ENCODE assay signal across 13 cellular contexts in genomic region chr4:151486166-151486565, GRCh38.
DNase-seq lines count a peak whose midpoint lies in the region; ATAC-seq and TF ChIP-seq lines count a peak whose summit lies in the region.
"Had no signal": no experiment of that assay in that cellular context is flagged by ENCODE, and none has a peak within 500 bp of the region (broad histone marks: within the 10 kb centered on the region; RNA-seq: fewer than 3 reads in every experiment).

No MANE protein-coding gene starts in this region.

- no peaks in the 10 kb centered on the region for H4K20me1 ChIP-seq in osteoblast (ENCODE audit: insufficient read depth, low read length)

- H3K4me2 ChIP-seq in osteoblast (ENCODE audit: insufficient read depth, low read length), result peak overlapping the region; percentile 47

- H3K4me3 ChIP-seq in epithelial cell of proximal tubule (ENCODE audit: low read depth, low read length), result peak overlapping the region; percentile 25
- H3K4me3 ChIP-seq in osteoblast (ENCODE audit: insufficient read depth, low read length), result peak overlapping the region; percentile 8
- H3K4me3 ChIP-seq: upper lobe of right lung had no signal

- no peaks in the 10 kb centered on the region for H3K36me3 ChIP-seq in osteoblast (ENCODE audit: insufficient read depth, low read length)
- H3K36me3 ChIP-seq: upper lobe of right lung had no signal

- no peak for ATAC-seq in GM18909 (IDR thresholded peaks at IDR 0.05; ENCODE audit: poor library complexity, unreplicated experiment)
- ATAC-seq: upper lobe of right lung had no signal

- H3K79me2 ChIP-seq in osteoblast (ENCODE audit: insufficient read depth, low read length), result no peaks in the 10 kb centered on the region

- H3K9me3 ChIP-seq in osteoblast (ENCODE audit: low read depth, low read length), result no peaks in the 10 kb centered on the region
- H3K9me3 ChIP-seq: upper lobe of right lung had no signal

- H3K27me3 ChIP-seq in osteoblast (ENCODE audit: insufficient read depth, low read length), result no peaks in the 10 kb centered on the region
- H3K27me3 ChIP-seq: upper lobe of right lung had no signal

- DNase-seq in EH (ENCODE audit: low read depth), result peak; percentile 94
- DNase-seq in epithelial cell of proximal tubule (ENCODE audit: low read depth), result no peak
- no peak for DNase-seq in osteoblast (ENCODE audit: insufficient read length, low spot score, missing footprints)
- DNase-seq in DMS153 (lab: John Stamatoyannopoulos, UW), result no peak
- DNase-seq in stimulated activated CD8-positive, alpha-beta memory T cell treated with anti-CD3 and anti-CD28 coated beads, Interleukin-4, amount 100 ng/mL, for 48 hours, result no peak
- DNase-seq in stimulated activated CD4-positive, alpha-beta T cell treated with anti-CD3 and anti-CD28 coated beads, Interleukin-15, amount 100 ng/mL, for 24 hours, result no peak
- DNase-seq: activated CD4-positive, alpha-beta T cell treated with anti-CD3 and anti-CD28 coated beads, Interleukin-2, amount 50 U/mL, for 48 hours; dermis blood vessel endothelial cell; small intestine; stimulated activated naive CD4-positive, alpha-beta T cell treated with Interleukin-2 at 50 U/mL for 16 hours; upper lobe of right lung had no signal

- TF ChIP-seq CTCF in epithelial cell of proximal tubule (conservative IDR thresholded peaks at IDR 0.05; ENCODE audit: low read depth, low read length) (no peak), osteoblast (IDR thresholded peaks at IDR 0.05; ENCODE audit: extremely low read depth, low read depth, low read length) (no peak)

- TF ChIP-seq EP300 in Ishikawa (IDR thresholded peaks at IDR 0.05; ENCODE audit: borderline replicate concordance), result no peak

- H3K4me1 ChIP-seq in osteoblast (ENCODE audit: insufficient read depth, low read length), result peaks cover 25% of the 10 kb centered on the region
- H3K4me1 ChIP-seq: upper lobe of right lung had no signal

- H2AFZ ChIP-seq in osteoblast (ENCODE audit: low read length), result peak overlapping the region; percentile 86

- no peak for TF ChIP-seq RAD21 in Ishikawa (IDR thresholded peaks at IDR 0.05; ENCODE audit: low read depth)

- peak overlapping the region; percentile 86 for H3K27ac ChIP-seq in osteoblast (ENCODE audit: low read depth, low read length)
- H3K27ac ChIP-seq: upper lobe of right lung had no signal

TF ChIP-seq in Ishikawa, 13 proteins besides CTCF, POLR2A, EP300 and RAD21:
- TF ChIP-seq FOXM1 (IDR thresholded peaks at IDR 0.05; ENCODE audit: borderline replicate concordance, low read depth) (no peak), CEBPB (IDR thresholded peaks at IDR 0.05) (0 out of 2 replicates have a peak, but pooled peaks have one; percentile 7), REST (IDR thresholded peaks at IDR 0.05; ENCODE audit: low read depth) (no peak)
TF ChIP-seq in Ishikawa: peak in this region for 1.
